In the genomic region with DNA sequence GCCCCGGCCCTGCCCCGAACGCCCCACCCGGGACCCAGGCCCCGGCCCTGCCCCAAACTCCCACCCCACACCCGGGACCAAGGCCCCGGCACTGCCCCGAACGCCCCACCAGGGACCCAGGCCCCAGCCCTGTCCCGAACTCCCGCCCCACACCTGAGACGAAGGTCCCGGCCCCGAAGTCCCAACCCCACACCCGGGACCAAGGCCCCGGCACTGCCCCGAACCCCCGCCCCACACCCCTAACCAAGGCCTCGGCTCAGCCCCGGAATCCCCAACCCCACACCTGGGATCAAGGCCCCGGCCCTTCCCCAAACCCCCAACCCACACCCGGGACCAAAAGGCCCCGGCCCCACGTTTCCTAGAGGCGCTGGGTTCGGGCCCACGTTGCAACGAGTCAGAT, we compare ENCODE assay signal across 10 cellular contexts. TPM values are rescaled to one million over a fixed set of nuclear protein-coding genes. Genes with fewer than 3 reads are reported as not detected.
DNase-seq lines count a peak whose midpoint lies in the region; ATAC-seq and TF ChIP-seq lines count a peak whose summit lies in the region.
"Had no signal": no experiment of that assay in that cellular context is flagged by ENCODE, and none has a peak within 500 bp of the region (broad histone marks: within the 10 kb centered on the region; RNA-seq: fewer than 3 reads in every experiment).

No MANE protein-coding gene starts in this region.

- TF ChIP-seq EP300 in esophagus muscularis mucosa (IDR thresholded peaks at IDR 0.05) (no peak), sigmoid colon (IDR thresholded peaks at IDR 0.05) (no peak)

- peaks cover 25 to 32% (median 31%) of the 10 kb centered on the region in 3 donors for H3K4me1 Mint-ChIP-seq in T-cell

- DNase-seq in T-cell (peak in 6 of 34 experiments; percentile 0 to 26 (median 4)), esophagus muscularis mucosa (ENCODE audit: extremely low spot score) (no peak), sigmoid colon (peak; percentile 70), activated gamma-delta T cell treated with Interleukin-2 at 50 U/mL for 16 hours (no peak), NCI-H345 (lab: John Stamatoyannopoulos, UW) (no peak), NCI-H748 treated with DMSO at 0.1 percent for 48 hours (lab: John Stamatoyannopoulos, UW) (no peak)
- DNase-seq: dermis blood vessel endothelial cell, NCI-H1048 had no signal

- H3K27me3 ChIP-seq in esophagus muscularis mucosa = no peaks in the 10 kb centered on the region
- no peaks in the 10 kb centered on the region for H3K27me3 ChIP-seq in sigmoid colon

- no peaks in the 10 kb centered on the region for H3K9me3 Mint-ChIP-seq in T-cell

- H3K4me3 ChIP-seq in esophagus muscularis mucosa = peak overlapping the region; percentile 85 to 93 (median 88)
- peak overlapping the region; percentile 83 to 94 (median 88) for H3K4me3 ChIP-seq in sigmoid colon

- H3K9ac ChIP-seq in ES-I3 (ENCODE audit: low read depth, low read length) = peak overlapping the region; percentile 42; the same call in 1 of the 2 replicates

- intact Hi-C loops in esophagus muscularis mucosa (cut with DNase I) (loop anchor here (5.0 to 10.0 kb wide), 2 partner anchors 55 to 122 kb away; partner anchors contain the start of genes GTPBP4 and WDR37), sigmoid colon (cut with DNase I) (loop anchor here (5.0 kb wide), 1 partner anchor 240 kb away; no protein-coding TSS in a partner anchor)

- H3K4me3 Mint-ChIP-seq in T-cell = peak overlapping the region; percentile 71 to 77 (median 71)

- TF ChIP-seq POLR2A in esophagus muscularis mucosa (IDR thresholded peaks at IDR 0.05; ENCODE audit: low read depth) = no peak
- TF ChIP-seq POLR2A in sigmoid colon (IDR thresholded peaks at IDR 0.05) = no peak

- H3K27ac Mint-ChIP-seq in T-cell = peak overlapping the region; percentile 83 to 85

- WGBS in esophagus muscularis mucosa = 88% methylated on average over 11 of the region's 28 CpGs
- 79 to 86% methylated on average over 28 of the region's 28 CpGs for WGBS in sigmoid colon, 2 donors

- H3K36me3 Mint-ChIP-seq in T-cell = no peaks in the 10 kb centered on the region

- H3K36me3 ChIP-seq in ES-I3 (ENCODE audit: insufficient read depth, low read length) (no peaks in the 10 kb centered on the region), esophagus muscularis mucosa (no peaks in the 10 kb centered on the region), sigmoid colon (no peaks in the 10 kb centered on the region)

- TF ChIP-seq CTCF in esophagus muscularis mucosa (IDR thresholded peaks at IDR 0.05) = no peak
- TF ChIP-seq CTCF in sigmoid colon (IDR thresholded peaks at IDR 0.05) = no peak

- CTCF ChIA-PET in T-cell (lab: Charles Lee) = interaction anchor here in 1 of 2 donors (1.0 kb wide), 1 partner anchor 10 kb away, joined by 3 read pairs; no protein-coding TSS in a partner anchor

- H3K9me3 ChIP-seq in ES-I3 (ENCODE audit: control insufficient read depth, insufficient read depth, low read length) (no peaks in the 10 kb centered on the region), esophagus muscularis mucosa (no peaks in the 10 kb centered on the region), sigmoid colon (no peaks in the 10 kb centered on the region)

- H3K4me1 ChIP-seq in ES-I3 (ENCODE audit: insufficient read depth, low read length) (peaks cover 5% of the 10 kb centered on the region; the same call in 1 of the 2 replicates), esophagus muscularis mucosa (peaks cover 33 to 42% (median 39%) of the 10 kb centered on the region in 4 donors), sigmoid colon (peaks cover 0 to 36% (median 27%) of the 10 kb centered on the region in 4 donors)

- peak overlapping the region; percentile 95 to 98 (median 97) for H3K27ac ChIP-seq in esophagus muscularis mucosa (replicated peaks in 1 of 4)
- H3K27ac ChIP-seq in sigmoid colon = peak overlapping the region; percentile 96 to 99 (median 98)

- POLR2A ChIA-PET in T-cell (lab: Charles Lee) = no interaction called here

- H3K27me3 Mint-ChIP-seq in T-cell = no peaks in the 10 kb centered on the region

- ATAC-seq in T-cell (replicated peaks in 1 of 4) = no peak
- ATAC-seq in HG03354 (IDR thresholded peaks at IDR 0.05; ENCODE audit: poor library complexity, severe bottlenecking, unreplicated experiment) = no peak

RNA-seq across cellular contexts. Expression of gene LARP4B, which starts 1.1 kb away (rescaled TPM):
- 100 to 1,000 TPM in 1 of 5 donors, 10 to 100 TPM in 4; 77.2 to 108 (median 94.0) TPM for total RNA-seq in T-cell
- 10 to 100 TPM; 35.6 to 43.1 (median 38.2) TPM for total RNA-seq in esophagus muscularis mucosa
- total RNA-seq in sigmoid colon = 10 to 100 TPM; 31.7 to 57.6 (median 40.8) TPM
- polyA plus RNA-seq in sigmoid colon = 10 to 100 TPM; 11.4 to 31.9 (median 17.1) TPM

RNA-seq across cellular contexts. Expression of gene GTPBP4, which starts 55.6 kb away (rescaled TPM):
- 10 to 100 TPM; 44.6 to 59.1 (median 47.5) TPM for total RNA-seq in T-cell
- 10 to 100 TPM; 18.3 to 39.1 (median 27.4) TPM for total RNA-seq in esophagus muscularis mucosa
- total RNA-seq in sigmoid colon = 10 to 100 TPM; 12.0 to 22.8 (median 19.6) TPM
- polyA plus RNA-seq in sigmoid colon = 10 to 100 TPM in 2 of 3 donors, 1 to 10 TPM in 1; 8.1 to 38.7 (median 12.0) TPM
